Comparison of ENCODE assay signal across 8 cellular contexts in the genomic region with DNA sequence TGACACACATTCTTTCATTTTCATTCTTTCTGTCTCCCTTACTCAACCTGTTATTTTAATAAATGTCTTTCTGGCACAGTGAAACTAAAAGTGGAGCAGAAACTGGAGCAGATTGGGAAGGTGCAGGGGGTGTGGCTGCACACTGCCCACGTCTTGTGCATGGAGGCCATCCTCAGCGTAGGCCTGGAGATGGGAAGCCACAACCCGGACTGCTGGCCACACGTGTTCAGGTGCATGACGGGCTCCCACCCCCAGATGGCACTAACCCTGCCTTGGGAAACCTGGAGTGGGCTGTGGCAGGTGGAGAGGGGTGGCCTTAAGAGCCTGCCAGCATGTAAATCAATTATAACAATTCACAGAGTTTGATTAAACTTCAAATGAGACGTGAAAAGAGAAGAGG.
A peak's percentile ranks its signal among the peaks of the same experiment; 100 is the strongest.
DNase-seq lines count a peak whose midpoint lies in the region; ATAC-seq and TF ChIP-seq lines count a peak whose summit lies in the region.
"Had no signal": no experiment of that assay in that cellular context is flagged by ENCODE, and none has a peak within 500 bp of the region (broad histone marks: within the 10 kb centered on the region; RNA-seq: fewer than 3 reads in every experiment).

No MANE protein-coding gene starts in this region.

- H3K4ac ChIP-seq in H9 (ENCODE audit: low read depth, low read length) = no peak overlapping the region

- intact Hi-C loops in lower lobe of right lung (cut with DNase I) = loop anchor here (10.0 kb wide), 1 partner anchor 175 kb away; no protein-coding TSS in a partner anchor
- intact Hi-C loops in tibial artery (cut with DNase I; ENCODE audit: low total_unique reads) = no loop called here

- H3K23ac ChIP-seq in H9 (ENCODE audit: insufficient read length, low read depth, low read length) = no peak overlapping the region

- H3K9ac ChIP-seq in H9 (ENCODE audit: extremely low read depth, insufficient read length, low read length) = no peak overlapping the region

- no peak overlapping the region for H3K27ac ChIP-seq in H9 (ENCODE audit: insufficient read length, low read depth, low read length)
- no peak overlapping the region for H3K27ac ChIP-seq in lower lobe of right lung
- no peak overlapping the region for H3K27ac ChIP-seq in tibial artery
- H3K27ac ChIP-seq: adrenal gland had no signal

- H2BK12ac ChIP-seq in H9 (ENCODE audit: insufficient read length, low read depth, low read length) = no peak overlapping the region

- no peak overlapping the region for H4K91ac ChIP-seq in H9 (ENCODE audit: insufficient read length, low read depth, low read length)

- H4K20me1 ChIP-seq in H9 (ENCODE audit: control insufficient read depth, insufficient read depth, insufficient read length) = no peaks in the 10 kb centered on the region

- ATAC-seq in lower lobe of right lung (peak in 1 of 2 donors; percentile 34), HG03439 (IDR thresholded peaks at IDR 0.05; ENCODE audit: unreplicated experiment) (no peak), GM18868 (IDR thresholded peaks at IDR 0.05; ENCODE audit: unreplicated experiment) (no peak)

- H2AK5ac ChIP-seq in H9 (ENCODE audit: insufficient read length, low read length) = no peak overlapping the region

- no peaks in the 10 kb centered on the region for H3K9me3 ChIP-seq in H9 (ENCODE audit: control insufficient read depth, low read depth, low read length)
- no peaks in the 10 kb centered on the region for H3K9me3 ChIP-seq in lower lobe of right lung
- H3K9me3 ChIP-seq in tibial artery = no peaks in the 10 kb centered on the region
- H3K9me3 ChIP-seq: adrenal gland had no signal

- H3K27me3 Mint-ChIP-seq in H9 (ENCODE audit: low read depth) = no peaks in the 10 kb centered on the region

- H3K4me3 ChIP-seq in lower lobe of right lung (no peak overlapping the region), tibial artery (no peak overlapping the region)
- H3K4me3 ChIP-seq: adrenal gland had no signal

- DNase-seq in ELF-1 (ENCODE audit: low read depth, low spot score) = peak; percentile 31
- peak; percentile 55 for DNase-seq in H9
- DNase-seq in SW480 (ENCODE audit: low spot score) = peak; percentile 7
- no peak for DNase-seq in lower lobe of right lung
- no peak for DNase-seq in tibial artery

- H2BK120ac ChIP-seq in H9 (ENCODE audit: low read depth, low read length, poor library complexity, severe bottlenecking) = no peak overlapping the region

- H3K36me3 Mint-ChIP-seq in H9 (ENCODE audit: insufficient read depth in 1 of 3, low read depth in 3 of 3) = peaks cover 8 to 29% (median 19%) of the 10 kb centered on the region in 3 experiments

- no peaks in the 10 kb centered on the region for H3K27me3 ChIP-seq in H9 (ENCODE audit: insufficient read depth, low read length)
- no peaks in the 10 kb centered on the region for H3K27me3 ChIP-seq in lower lobe of right lung (ENCODE audit: low read depth)
- no peaks in the 10 kb centered on the region for H3K27me3 ChIP-seq in tibial artery
- H3K27me3 ChIP-seq: adrenal gland had no signal

- no peak overlapping the region for H3K18ac ChIP-seq in H9 (ENCODE audit: insufficient read length, low read depth, low read length)

- TF ChIP-seq CTCF in H9 (conservative IDR thresholded peaks at IDR 0.05) (peak; percentile 57), lower lobe of right lung (IDR thresholded peaks at IDR 0.05) (peak; percentile 14), tibial artery (IDR thresholded peaks at IDR 0.05) (no peak)

- no peak overlapping the region for H3K4me3 Mint-ChIP-seq in H9

- no peak overlapping the region for H3K56ac ChIP-seq in H9 (ENCODE audit: insufficient read length, low read depth, low read length)

- no peak overlapping the region for H4K8ac ChIP-seq in H9 (replicated peaks; ENCODE audit: insufficient read length, low read depth, low read length)

- no peak overlapping the region for H2BK5ac ChIP-seq in H9 (ENCODE audit: insufficient read length, low read length)

- no peak overlapping the region for H3K14ac ChIP-seq in H9 (ENCODE audit: insufficient read depth, low read length)

- no CpG with 5 or more reads among the region's 6 CpGs for WGBS in H9 (ENCODE audit: extremely low coverage, insufficient read length, low lambda C conversion rate)

- H3K27ac Mint-ChIP-seq in H9 = peak overlapping the region in 1 of 3 experiments; percentile 17; a peak in 1 of 7 replicates

- H3K36me3 ChIP-seq in lower lobe of right lung = peaks cover 42% of the 10 kb centered on the region
- no peaks in the 10 kb centered on the region for H3K36me3 ChIP-seq in tibial artery
- H3K36me3 ChIP-seq: adrenal gland had no signal

- H3T11ph ChIP-seq in H9 (ENCODE audit: low read length) = no peak overlapping the region

- H3K4me1 Mint-ChIP-seq in H9 = peaks cover 16 to 17% of the 10 kb centered on the region in 2 experiments

- H2BK15ac ChIP-seq in H9 (ENCODE audit: low read depth, low read length) = no peak overlapping the region

- no peaks in the 10 kb centered on the region for H3K9me3 Mint-ChIP-seq in H9

- no peaks in the 10 kb centered on the region for H3K79me2 ChIP-seq in H9 (ENCODE audit: insufficient read depth, low read length)

- H2BK20ac ChIP-seq in H9 (ENCODE audit: low read depth, low read length, poor library complexity, severe bottlenecking) = no peak overlapping the region

- no peak overlapping the region for H4K5ac ChIP-seq in H9 (ENCODE audit: insufficient read length, low read depth, low read length)

- H3K4me2 ChIP-seq in H9 (ENCODE audit: insufficient read depth, insufficient read length, low read length) = no peak overlapping the region

- H3K23me2 ChIP-seq in H9 (ENCODE audit: insufficient read length, low read depth, low read length, poor library complexity, severe bottlenecking) = no peaks in the 10 kb centered on the region

- no peaks in the 10 kb centered on the region for H3K79me1 ChIP-seq in H9 (ENCODE audit: insufficient read depth, low read depth, low read length, poor library complexity, severe bottlenecking)

- H3K4me1 ChIP-seq in H9 (ENCODE audit: insufficient read depth, low read length) = no peaks in the 10 kb centered on the region; the same call in 1 of the 2 replicates
- no peaks in the 10 kb centered on the region for H3K4me1 ChIP-seq in lower lobe of right lung
- peaks cover 0 to 10% (median 0%) of the 10 kb centered on the region in 4 donors for H3K4me1 ChIP-seq in tibial artery
- H3K4me1 ChIP-seq: adrenal gland had no signal

- H2AFZ ChIP-seq in H9 (ENCODE audit: low read length) = no peak overlapping the region

Comparison
In these comparisons a context has a peak if more than half of its experiments do, and no peak if none do; other contexts are left out.
1. DNase-seq: peak in ELF-1 (single experiment), H9 (single experiment) and SW480 (single experiment); none in lower lobe of right lung (single experiment) and tibial artery (0 of 2).
2. CTCF ChIP-seq: peak in H9 (single experiment) and lower lobe of right lung (single experiment); none in tibial artery (0 of 2).